In the genomic region with DNA sequence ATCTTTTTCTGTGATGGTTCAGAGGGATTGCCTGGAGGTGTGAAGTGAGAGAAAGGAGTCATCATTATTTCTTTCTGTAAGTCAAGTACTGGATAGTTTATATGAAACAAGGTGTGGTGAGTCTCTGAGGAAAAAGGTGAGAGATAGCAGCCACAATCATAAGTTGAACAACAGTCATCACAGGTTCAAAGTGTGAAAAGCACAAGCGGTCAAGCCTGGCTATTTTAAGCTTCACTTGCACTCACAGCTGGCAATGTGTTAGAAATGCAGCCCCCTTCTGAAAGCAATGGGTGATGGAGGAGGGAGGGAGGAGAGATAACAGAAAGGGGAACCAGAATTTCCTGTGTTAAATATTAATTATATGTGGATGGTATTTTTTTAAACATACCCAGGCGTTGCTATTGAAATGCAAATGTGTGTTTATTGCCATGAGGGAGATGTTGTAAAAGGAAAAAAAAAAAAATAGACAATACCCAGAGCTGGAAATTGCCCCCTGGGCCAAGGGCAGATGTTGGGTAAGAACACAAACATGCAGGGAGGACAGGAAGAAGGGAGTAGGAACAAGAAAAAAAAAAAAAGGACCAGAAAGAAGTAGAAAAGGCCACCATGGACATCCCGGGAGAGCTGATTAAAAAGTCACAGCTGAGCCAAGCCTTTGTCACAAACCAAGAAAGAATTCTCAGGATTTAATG, we compare ENCODE assay signal across 13 cellular contexts. TPM values are rescaled to one million over a fixed set of nuclear protein-coding genes. Genes with fewer than 3 reads are reported as not detected.
DNase-seq lines count a peak whose midpoint lies in the region; ATAC-seq and TF ChIP-seq lines count a peak whose summit lies in the region.
"Had no signal": no experiment of that assay in that cellular context is flagged by ENCODE, and none has a peak within 500 bp of the region (broad histone marks: within the 10 kb centered on the region; RNA-seq: fewer than 3 reads in every experiment).

No MANE protein-coding gene starts in this region.

- H3F3A ChIP-seq in smooth muscle cell (ENCODE audit: low read depth), result no peaks in the 10 kb centered on the region

- 45% methylated on average over 3 of the region's 3 CpGs for WGBS in smooth muscle cell (ENCODE audit: low lambda C conversion rate)

- H3K9ac ChIP-seq in smooth muscle cell (ENCODE audit: low read depth), result no peak overlapping the region

- no peaks in the 10 kb centered on the region for H3K9me3 ChIP-seq in smooth muscle cell (replicated peaks; ENCODE audit: low read depth)
- H3K9me3 ChIP-seq: MG63 had no signal

- H4K20me1 ChIP-seq in smooth muscle cell (ENCODE audit: low read depth), result no peaks in the 10 kb centered on the region

- intact Hi-C loops in left colon (cut with DNase I, micrococcal nuclease), result no loop called here

- H3K4me1 ChIP-seq in smooth muscle cell (ENCODE audit: low read depth), result no peaks in the 10 kb centered on the region
- H3K4me1 ChIP-seq in foreskin keratinocyte, result no peaks in the 10 kb centered on the region

- H3K27me3 ChIP-seq in smooth muscle cell (ENCODE audit: low read depth) (no peaks in the 10 kb centered on the region), foreskin keratinocyte (peaks cover 26% of the 10 kb centered on the region)
- H3K27me3 ChIP-seq: MG63 had no signal

- ATAC-seq in GM18870 (IDR thresholded peaks at IDR 0.05; ENCODE audit: unreplicated experiment) (peak; percentile 99), GM21723 (IDR thresholded peaks at IDR 0.05; ENCODE audit: unreplicated experiment) (peak; percentile 96), HG03196 (IDR thresholded peaks at IDR 0.05; ENCODE audit: unreplicated experiment) (peak; percentile 99), left colon (peak; percentile 94), foreskin keratinocyte (no peak)
- ATAC-seq: GM23338 had no signal

- H3K4me2 ChIP-seq in smooth muscle cell, result no peak overlapping the region
- H3K4me2 ChIP-seq: GM23338 had no signal

- DNase-seq in left colon (peak in 1 of 2 donors; percentile 27), smooth muscle cell (lab: John Stamatoyannopoulos, UW; ENCODE audit: unreplicated experiment) (no peak), foreskin keratinocyte (no peak), NCI-H1105 (lab: John Stamatoyannopoulos, UW) (no peak)
- DNase-seq in stimulated activated naive CD4-positive, alpha-beta T cell (lab: John Stamatoyannopoulos, UW), result no peak
- DNase-seq: Calu3, mammary epithelial cell, MG63, NCI-H82 had no signal

- H2AFZ ChIP-seq in smooth muscle cell (ENCODE audit: low read depth), result no peak overlapping the region
- H2AFZ ChIP-seq: GM23338 had no signal

- H3K79me2 ChIP-seq in smooth muscle cell (ENCODE audit: low read depth), result no peaks in the 10 kb centered on the region

- TF ChIP-seq CTCF in smooth muscle cell (IDR thresholded peaks at IDR 0.05; ENCODE audit: borderline replicate concordance, insufficient read depth, poor library complexity, severe bottlenecking), result no peak
- TF ChIP-seq CTCF in foreskin keratinocyte (conservative IDR thresholded peaks at IDR 0.05), result no peak

- no peaks in the 10 kb centered on the region for H3K36me3 ChIP-seq in smooth muscle cell (ENCODE audit: low read depth)
- H3K36me3 ChIP-seq: MG63 had no signal

- H3K27ac ChIP-seq in smooth muscle cell (ENCODE audit: low read depth), result no peak overlapping the region
- H3K27ac ChIP-seq in foreskin keratinocyte, result no peak overlapping the region

- H3K4me3 ChIP-seq in smooth muscle cell, result no peak overlapping the region
- H3K4me3 ChIP-seq: GM23338, MG63 had no signal

RNA-seq across cellular contexts. Expression of a gene that starts 26.8 kb away (rescaled TPM):
- 10 to 100 TPM; 27.0 to 48.7 TPM for total RNA-seq in left colon
- total RNA-seq in smooth muscle cell, result not detected in 2 replicates
- polyA plus RNA-seq in smooth muscle cell, result not detected in 2 replicates
- total RNA-seq in foreskin keratinocyte, result not detected in 2 replicates
- polyA plus RNA-seq in foreskin keratinocyte, result not detected in 2 replicates
- polyA plus RNA-seq: GM23338, mammary epithelial cell had no signal

Comparison
In these comparisons a context has a peak if more than half of its experiments do, and no peak if none do; other contexts are left out.
1. RNA of a gene that starts 26.8 kb away (total RNA-seq): 27.0 to 48.7 TPM in left colon; not detected in smooth muscle cell and not detected in foreskin keratinocyte; every median in the first group is over 10 times any median in the second.